ENCODE assay signal across 11 cellular contexts in the genomic region with DNA sequence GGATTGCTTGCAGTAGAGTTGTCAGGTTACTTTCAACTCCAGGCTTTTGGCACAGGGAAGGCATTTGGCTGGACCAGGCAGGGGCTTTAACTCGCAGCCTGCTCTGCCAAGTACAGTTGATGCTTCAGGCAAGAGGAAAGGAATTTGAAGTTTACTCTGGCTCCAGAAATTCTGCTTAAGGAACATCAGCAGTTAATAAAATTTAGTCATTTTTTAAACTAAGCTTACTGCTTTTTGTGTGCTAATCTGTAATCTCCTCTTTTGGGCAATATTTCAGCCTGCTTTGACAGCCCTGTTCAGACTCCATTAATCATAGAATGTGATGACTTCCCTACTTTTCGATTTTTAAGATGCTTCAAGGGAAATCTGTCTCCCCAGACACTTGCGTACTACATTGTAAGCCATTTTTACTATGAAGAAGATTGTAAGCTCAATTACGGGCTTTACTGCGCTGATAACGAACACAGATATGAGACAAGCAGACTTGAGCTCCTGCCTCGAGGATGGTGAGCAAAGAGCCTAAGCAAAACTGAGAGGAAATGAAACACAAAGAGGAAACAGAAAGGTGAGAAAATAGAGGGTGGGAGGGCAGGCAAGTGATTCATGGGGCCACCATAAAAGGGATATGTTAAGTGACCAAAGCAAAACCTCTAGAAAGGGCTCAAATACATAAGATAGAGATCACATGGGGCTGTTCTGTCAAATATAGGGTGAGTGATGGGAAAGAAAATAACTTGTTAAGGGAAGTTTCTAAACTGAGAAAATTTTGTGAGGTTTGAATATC.
DNase-seq lines count a peak whose midpoint lies in the region; ATAC-seq and TF ChIP-seq lines count a peak whose summit lies in the region.
"Had no signal": no experiment of that assay in that cellular context is flagged by ENCODE, and none has a peak within 500 bp of the region (broad histone marks: within the 10 kb centered on the region; RNA-seq: fewer than 3 reads in every experiment).

No MANE protein-coding gene starts in this region.

- H3K4me3 ChIP-seq in BLaER1 treated with 17β-estradiol and CSF1 and Interleukin-3, amounts not matched to agents 10 nM and 100 nM = no peak overlapping the region
- no peak overlapping the region for H3K4me3 ChIP-seq in gastrocnemius medialis
- H3K4me3 ChIP-seq in upper lobe of right lung = no peak overlapping the region

- peak overlapping the region; percentile 40 to 65 for H3K27ac Mint-ChIP-seq in T-cell

- CTCF ChIA-PET in T-cell (lab: Charles Lee) = interaction anchor here in 1 of 2 donors (0.6 kb wide), 1 partner anchor 509 kb away, joined by 3 read pairs; no protein-coding TSS in a partner anchor

- POLR2A ChIA-PET in T-cell (lab: Charles Lee) = no interaction called here

- H3K27me3 Mint-ChIP-seq in T-cell = no peaks in the 10 kb centered on the region

- no peak overlapping the region for H3K9ac ChIP-seq in BLaER1 treated with 17β-estradiol and CSF1 and Interleukin-3, amounts not matched to agents 10 nM and 100 nM

- H3K27ac ChIP-seq in BLaER1 treated with 17β-estradiol and CSF1 and Interleukin-3, amounts not matched to agents 10 nM and 100 nM = no peak overlapping the region
- H3K27ac ChIP-seq in gastrocnemius medialis (no peak overlapping the region), upper lobe of right lung (no peak overlapping the region)

- H3K36me3 Mint-ChIP-seq in T-cell = no peaks in the 10 kb centered on the region

- H3K4me3 Mint-ChIP-seq in T-cell = peak overlapping the region in 1 of 3 donors; percentile 9
- H3K4me3 Mint-ChIP-seq: neural crest cell had no signal

- no peaks in the 10 kb centered on the region for H3K27me3 ChIP-seq in BLaER1 treated with 17β-estradiol and CSF1 and Interleukin-3, amounts not matched to agents 10 nM and 100 nM
- H3K27me3 ChIP-seq in gastrocnemius medialis (no peaks in the 10 kb centered on the region), upper lobe of right lung (no peaks in the 10 kb centered on the region)

- H3K9me3 Mint-ChIP-seq in T-cell = no peaks in the 10 kb centered on the region

- TF ChIP-seq POLR2A in gastrocnemius medialis (IDR thresholded peaks at IDR 0.05) = no peak

- H3K4me2 ChIP-seq in BLaER1 treated with 17β-estradiol and CSF1 and Interleukin-3, amounts not matched to agents 10 nM and 100 nM = peak overlapping the region in 6 of 11 experiments; percentile 6 to 61 (median 38); a peak in 8 of 22 replicates

- H3K9me3 ChIP-seq in BLaER1 treated with 17β-estradiol and CSF1 and Interleukin-3, amounts not matched to agents 10 nM and 100 nM (replicated peaks in 1 of 11) = peaks cover 0 to 26% (median under 1%) of the 10 kb centered on the region in 11 experiments; a peak in 8 of 22 replicates
- H3K9me3 ChIP-seq in gastrocnemius medialis (no peaks in the 10 kb centered on the region), upper lobe of right lung (no peaks in the 10 kb centered on the region)

- peak; percentile 45 for ATAC-seq in GM21360 (IDR thresholded peaks at IDR 0.05; ENCODE audit: unreplicated experiment)
- peak in 3 of 4 experiments; percentile 43 to 74 (median 49) for ATAC-seq in T-cell (replicated peaks in 1 of 4)
- no peak for ATAC-seq in gastrocnemius medialis
- ATAC-seq in upper lobe of right lung = no peak

- no peaks in the 10 kb centered on the region for H3K36me3 ChIP-seq in BLaER1 treated with 17β-estradiol and CSF1 and Interleukin-3, amounts not matched to agents 10 nM and 100 nM
- H3K36me3 ChIP-seq in gastrocnemius medialis = no peaks in the 10 kb centered on the region
- H3K36me3 ChIP-seq in upper lobe of right lung = no peaks in the 10 kb centered on the region

- DNase-seq in T-cell = no peak
- DNase-seq in germinal center (ENCODE audit: low spot score) = peak; percentile 36
- no peak for DNase-seq in gastrocnemius medialis
- DNase-seq in foreskin melanocyte = no peak
- DNase-seq in stimulated activated CD4-positive, alpha-beta T cell treated with anti-CD3 and anti-CD28 coated beads, Interleukin-4, amount 100 ng/mL, for 4 hours = no peak
- DNase-seq in upper lobe of right lung = no peak
- DNase-seq: effector CD8-positive, alpha-beta T cell; NCI-H69 had no signal

- H3K4me1 ChIP-seq in BLaER1 treated with 17β-estradiol and CSF1 and Interleukin-3, amounts not matched to agents 10 nM and 100 nM = peaks cover 18 to 66% (median 35%) of the 10 kb centered on the region in 10 experiments
- H3K4me1 ChIP-seq in gastrocnemius medialis (no peaks in the 10 kb centered on the region), upper lobe of right lung (no peaks in the 10 kb centered on the region)

- in situ Hi-C loops in gastrocnemius medialis (cut with MboI; ENCODE audit: low sequenced_read_pairs in 4 of 4) = no loop called here

- intact Hi-C loops in gastrocnemius medialis (cut with DNase I; ENCODE audit: low total_unique reads) (loop anchor here (10.0 kb wide), 1 partner anchor 47 kb away; no protein-coding TSS in a partner anchor), upper lobe of right lung (cut with DNase I) (no loop called here)

- H4K20me1 ChIP-seq in BLaER1 treated with 17β-estradiol and CSF1 and Interleukin-3, amounts not matched to agents 10 nM and 100 nM = no peaks in the 10 kb centered on the region

- no peak for TF ChIP-seq CTCF in gastrocnemius medialis (IDR thresholded peaks at IDR 0.05 in 4 of 5, conservative IDR thresholded peaks at IDR 0.05 in 1 of 5)
- no peak for TF ChIP-seq CTCF in upper lobe of right lung (IDR thresholded peaks at IDR 0.05)

- peaks cover 27 to 45% (median 33%) of the 10 kb centered on the region in 3 donors for H3K4me1 Mint-ChIP-seq in T-cell

Comparison
In these comparisons a context has a peak if more than half of its experiments do, and no peak if none do; other contexts are left out.
1. ATAC-seq: peak in GM21360 (single experiment) and T-cell (3 of 4); none in gastrocnemius medialis (0 of 2) and upper lobe of right lung (single experiment).